1 cellular context compared by ENCODE assay signal in genomic region chr11:86732286-86732685, GRCh38. TPM values are rescaled to one million over a fixed set of nuclear protein-coding genes. Genes with fewer than 3 reads are reported as not detected.
"Had no signal": no experiment of that assay in that cellular context is flagged by ENCODE, and none has a peak within 500 bp of the region (broad histone marks: within the 10 kb centered on the region; RNA-seq: fewer than 3 reads in every experiment).

No MANE protein-coding gene starts in this region.

RNA-seq across cellular contexts. Expression of gene ME3, which starts 59.9 kb away (rescaled TPM):
- total RNA-seq: H4 had no signal
